In the genomic region with DNA sequence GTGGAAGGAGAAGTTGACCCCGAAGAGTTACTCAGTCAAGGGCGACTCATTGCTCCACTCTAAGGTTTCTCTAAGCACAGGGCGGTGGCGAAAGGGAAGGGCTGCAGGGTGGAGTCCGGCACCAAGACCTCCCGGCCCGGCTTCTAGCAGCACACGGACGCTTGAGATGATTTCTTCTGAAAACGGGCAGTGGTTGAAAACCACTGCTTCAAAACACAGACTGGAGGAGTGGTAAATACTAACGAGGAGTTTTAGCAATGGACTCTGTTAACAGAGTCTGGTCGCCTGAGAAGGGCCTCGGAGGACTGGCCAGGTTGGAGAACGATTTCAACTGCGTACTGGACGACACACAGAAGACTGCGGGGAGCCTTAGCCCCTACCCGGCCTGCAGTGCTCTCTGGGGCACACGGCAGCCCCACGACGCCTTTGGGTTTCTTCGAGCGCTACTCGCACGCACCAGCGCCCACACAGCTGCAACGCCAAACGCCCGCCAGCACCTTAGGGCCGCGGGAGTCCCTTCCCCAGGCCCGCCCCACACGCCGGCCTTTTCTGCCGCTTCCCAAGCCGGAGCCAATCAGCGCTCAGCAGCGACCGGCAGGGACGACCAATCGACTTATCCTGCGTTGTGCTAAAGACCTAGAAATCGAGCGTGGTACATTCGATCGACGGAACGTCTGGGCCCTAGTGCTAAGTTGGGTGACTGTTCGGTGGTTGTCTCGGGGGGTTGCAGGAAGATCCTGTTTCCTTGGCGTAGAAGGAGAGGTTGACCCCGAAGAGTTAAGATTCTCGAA, we compare ENCODE assay signal across 8 cellular contexts. TPM values are rescaled to one million over a fixed set of nuclear protein-coding genes. Genes with fewer than 3 reads are reported as not detected.
DNase-seq lines count a peak whose midpoint lies in the region; ATAC-seq, FAIRE-seq and TF ChIP-seq lines count a peak whose summit lies in the region.

No MANE protein-coding gene starts in this region.

- peak; percentile 91 for FAIRE-seq in G401.6 (lab: Jason Lieb, UNC)

- no peak overlapping the region for H3T11ph ChIP-seq in H9 (ENCODE audit: low read length)

- no peak overlapping the region for H3K14ac ChIP-seq in H9 (ENCODE audit: insufficient read depth, low read length)

- H3K9me3 ChIP-seq in H9 (ENCODE audit: control insufficient read depth, low read depth, low read length) (no peaks in the 10 kb centered on the region), left ventricle myocardium inferior (replicated peaks) (no peaks in the 10 kb centered on the region)

- peak overlapping the region; percentile 81 to 93 for H3K4me3 Mint-ChIP-seq in H9
- H3K4me3 Mint-ChIP-seq in T-cell: peak overlapping the region; percentile 93 to 96 (median 95)
- peak overlapping the region; percentile 87 for H3K4me3 Mint-ChIP-seq in progenitor cell of endocrine pancreas (ENCODE audit: low read depth)

- peaks cover 13% of the 10 kb centered on the region for H3K23me2 ChIP-seq in H9 (ENCODE audit: insufficient read length, low read depth, low read length, poor library complexity, severe bottlenecking)

- peaks cover 60% of the 10 kb centered on the region for H3K27me3 Mint-ChIP-seq in H9 (ENCODE audit: low read depth)
- H3K27me3 Mint-ChIP-seq in T-cell: peaks cover 12 to 29% of the 10 kb centered on the region in 2 donors
- peaks cover 50% of the 10 kb centered on the region for H3K27me3 Mint-ChIP-seq in progenitor cell of endocrine pancreas

- H3K4me1 ChIP-seq in H9 (ENCODE audit: insufficient read depth, low read length) (no peaks in the 10 kb centered on the region), left ventricle myocardium inferior (peaks cover 48% of the 10 kb centered on the region), urinary bladder (ENCODE audit: insufficient read depth) (no peaks in the 10 kb centered on the region)

- no peak overlapping the region for H4K91ac ChIP-seq in H9 (ENCODE audit: insufficient read length, low read depth, low read length)

- H2BK120ac ChIP-seq in H9 (ENCODE audit: low read depth, low read length, poor library complexity, severe bottlenecking): no peak overlapping the region

- DNase-seq in H9 (peak; percentile 97), NCI-H1048 (lab: John Stamatoyannopoulos, UW) (peak; percentile 80), T-cell (peak; percentile 43 to 76 (median 60)), amniotic stem cell (lab: John Stamatoyannopoulos, UW) (peak; percentile 86), left ventricle myocardium inferior (peak; percentile 89), progenitor cell of endocrine pancreas (ENCODE audit: low spot score, unreplicated experiment) (peak; percentile 65)

- H2AK5ac ChIP-seq in H9 (ENCODE audit: insufficient read length, low read length): no peak overlapping the region

- H2AFZ ChIP-seq in H9 (ENCODE audit: low read length): no peak overlapping the region

- no CpG with 5 or more reads among the region's 53 CpGs for WGBS in H9 (ENCODE audit: extremely low coverage, insufficient read length, low lambda C conversion rate)
- WGBS in urinary bladder: 3% methylated on average over 53 of the region's 53 CpGs

- H3K4me2 ChIP-seq in H9 (ENCODE audit: insufficient read depth, insufficient read length, low read length): peak overlapping the region; percentile 75

- no peak overlapping the region for H2BK12ac ChIP-seq in H9 (ENCODE audit: insufficient read length, low read depth, low read length)

- H3K79me1 ChIP-seq in H9 (ENCODE audit: insufficient read depth, low read depth, low read length, poor library complexity, severe bottlenecking): no peaks in the 10 kb centered on the region

- H3K27ac ChIP-seq in H9 (ENCODE audit: insufficient read length, low read depth, low read length): no peak overlapping the region
- H3K27ac ChIP-seq in left ventricle myocardium inferior (replicated peaks): peak overlapping the region; percentile 93
- no peak overlapping the region for H3K27ac ChIP-seq in urinary bladder (ENCODE audit: low read depth)

- H3K4ac ChIP-seq in H9 (ENCODE audit: low read depth, low read length): no peak overlapping the region

- no peak overlapping the region for H3K56ac ChIP-seq in H9 (ENCODE audit: insufficient read length, low read depth, low read length)

- H3K27ac Mint-ChIP-seq in H9: no peak overlapping the region
- H3K27ac Mint-ChIP-seq in T-cell: peak overlapping the region; percentile 18 to 31
- peak overlapping the region; percentile 69 for H3K27ac Mint-ChIP-seq in progenitor cell of endocrine pancreas

- H3K4me3 ChIP-seq in left ventricle myocardium inferior (peak overlapping the region; percentile 95), urinary bladder (ENCODE audit: low read depth, low read length) (peak overlapping the region; percentile 57)

- H3K4me1 Mint-ChIP-seq in H9 (peaks cover 12 to 23% of the 10 kb centered on the region in 2 experiments), T-cell (peaks cover 28 to 35% (median 33%) of the 10 kb centered on the region in 3 donors), progenitor cell of endocrine pancreas (ENCODE audit: low read depth) (peaks cover 11% of the 10 kb centered on the region)

- no peak overlapping the region for H3K18ac ChIP-seq in H9 (ENCODE audit: insufficient read length, low read depth, low read length)

- H2BK20ac ChIP-seq in H9 (ENCODE audit: low read depth, low read length, poor library complexity, severe bottlenecking): no peak overlapping the region

- POLR2A ChIA-PET in T-cell (lab: Charles Lee): no interaction called here

- H3K9ac ChIP-seq in H9 (ENCODE audit: extremely low read depth, insufficient read length, low read length): peak overlapping the region; percentile 36

- no peak overlapping the region for H2BK5ac ChIP-seq in H9 (ENCODE audit: insufficient read length, low read length)

- H3K27me3 ChIP-seq in H9 (ENCODE audit: insufficient read depth, low read length) (peaks cover 31% of the 10 kb centered on the region), left ventricle myocardium inferior (ENCODE audit: low read depth) (peaks cover 34% of the 10 kb centered on the region)

- TF ChIP-seq CTCF in H9 (conservative IDR thresholded peaks at IDR 0.05) (no peak), left ventricle myocardium inferior (IDR thresholded peaks at IDR 0.05; ENCODE audit: borderline replicate concordance) (no peak), progenitor cell of endocrine pancreas (IDR thresholded peaks at IDR 0.05; ENCODE audit: unreplicated experiment) (no peak)

- no peaks in the 10 kb centered on the region for H4K20me1 ChIP-seq in H9 (ENCODE audit: control insufficient read depth, insufficient read depth, insufficient read length)

- CTCF ChIA-PET in T-cell (lab: Charles Lee): no interaction called here

- intact Hi-C loops in left ventricle myocardium inferior (cut with micrococcal nuclease): loop anchor here (10.0 kb wide), 1 partner anchor 299 kb away; no protein-coding TSS in a partner anchor

- H3K9me3 Mint-ChIP-seq in H9: peaks cover 0 to 2% of the 10 kb centered on the region in 2 experiments; a peak in 1 of 5 replicates
- no peaks in the 10 kb centered on the region for H3K9me3 Mint-ChIP-seq in T-cell
- H3K9me3 Mint-ChIP-seq in progenitor cell of endocrine pancreas (ENCODE audit: low read depth): no peaks in the 10 kb centered on the region

- H4K5ac ChIP-seq in H9 (ENCODE audit: insufficient read length, low read depth, low read length): no peak overlapping the region

- no peak overlapping the region for H2BK15ac ChIP-seq in H9 (ENCODE audit: low read depth, low read length)

- H3K36me3 Mint-ChIP-seq in H9 (ENCODE audit: insufficient read depth in 1 of 3, low read depth in 3 of 3): peaks cover 2 to 14% (median 7%) of the 10 kb centered on the region in 3 experiments; a peak in 6 of 7 replicates
- H3K36me3 Mint-ChIP-seq in T-cell: peaks cover 13% of the 10 kb centered on the region
- H3K36me3 Mint-ChIP-seq in progenitor cell of endocrine pancreas (ENCODE audit: insufficient read depth): peaks cover 2% of the 10 kb centered on the region

- no peak overlapping the region for H4K8ac ChIP-seq in H9 (replicated peaks; ENCODE audit: insufficient read length, low read depth, low read length)

- H3K23ac ChIP-seq in H9 (ENCODE audit: insufficient read length, low read depth, low read length): no peak overlapping the region

- peak; percentile 89 to 95 (median 90) for ATAC-seq in T-cell (replicated peaks in 1 of 4)

- H3K36me3 ChIP-seq in left ventricle myocardium inferior (peaks cover 5% of the 10 kb centered on the region), urinary bladder (ENCODE audit: insufficient read depth) (no peaks in the 10 kb centered on the region)

- no peaks in the 10 kb centered on the region for H3K79me2 ChIP-seq in H9 (ENCODE audit: insufficient read depth, low read length)

RNA-seq across cellular contexts. Expression of gene CA4, which starts 14.4 kb away (rescaled TPM):
- 1.4 and 1.7 TPM in 2 replicates for total RNA-seq in H9 (2021)
- total RNA-seq in T-cell: not detected
- total RNA-seq in left ventricle myocardium inferior: 12.9 TPM
- 8.2 and 9.3 TPM in 2 replicates for total RNA-seq in progenitor cell of endocrine pancreas
- total RNA-seq in urinary bladder: 0.42 TPM
- polyA plus RNA-seq in urinary bladder: 5.7 TPM

RNA-seq across cellular contexts. Expression of gene HEATR6, which starts 56.6 kb away (rescaled TPM):
- total RNA-seq in H9 (2021) (35.3 and 36.3 TPM in 2 replicates), T-cell (10 to 100 TPM; 14.3 to 29.1 (median 21.9) TPM), left ventricle myocardium inferior (13.0 TPM), progenitor cell of endocrine pancreas (35.0 and 37.0 TPM in 2 replicates), urinary bladder (21.4 TPM)
- 12.1 TPM for polyA plus RNA-seq in urinary bladder

Comparison
In these comparisons a context has a peak if more than half of its experiments do, and no peak if none do; other contexts are left out.
1. H3K27ac Mint-ChIP-seq: peak in T-cell (2 of 2) and progenitor cell of endocrine pancreas (single experiment); none in H9 (0 of 3).
2. Peak in every context shown above with its lines, with median percentiles within 50 percentile points of each other: DNase-seq and H3K4me3 Mint-ChIP-seq.